ENCODE assay signal across 1 cellular context in genomic region chr15:63157066-63157890, GRCh38.
A peak's percentile ranks its signal among the peaks of the same experiment; 100 is the strongest.
TF ChIP-seq lines count a peak whose summit lies in the region.

RPS27L (minus strand) TSS chr15:63157477; CDS start chr15:63157405, 72 bp downstream.

TF ChIP-seq in HCT116, 20 proteins besides CTCF, POLR2A, EP300 and RAD21 (continued from another document):
- no peak for TF ChIP-seq TCF7L2 (IDR thresholded peaks at IDR 0.05; ENCODE audit: borderline replicate concordance, extremely low read depth, insufficient read depth, insufficient read length)
- peak; percentile 26; the same call in 1 of the 2 replicates for TF ChIP-seq EGR1 (IDR thresholded peaks at IDR 0.05; ENCODE audit: low read depth)
- no peak for TF ChIP-seq CEBPB (IDR thresholded peaks at IDR 0.05; ENCODE audit: low read depth)
- peak; percentile 36; the same call in 1 of the 2 replicates for TF ChIP-seq JUND (IDR thresholded peaks at IDR 0.05)
- TF ChIP-seq ATF3 (IDR thresholded peaks at IDR 0.05), result no peak
- no peak for TF ChIP-seq EZH2 (IDR thresholded peaks at IDR 0.05)
- TF ChIP-seq YY1 (IDR thresholded peaks at IDR 0.05; ENCODE audit: extremely low read depth, insufficient replicate concordance, low read depth, low read length), result peak; percentile 71
- TF ChIP-seq ZFX (IDR thresholded peaks at IDR 0.05), result peak; percentile 87
- TF ChIP-seq CBX3 (IDR thresholded peaks at IDR 0.05; ENCODE audit: low read depth), result peak; percentile 57; the same call in 1 of the 2 replicates
